ENCODE assay signal across 21 cellular contexts in genomic region chr2:69973335-69973735, GRCh38. TPM values are rescaled to one million over a fixed set of nuclear protein-coding genes. Genes with fewer than 3 reads are reported as not detected.
A peak's percentile ranks its signal among the peaks of the same experiment; 100 is the strongest.
DNase-seq lines count a peak whose midpoint lies in the region; ATAC-seq, FAIRE-seq and TF ChIP-seq lines count a peak whose summit lies in the region.
"Had no signal": no experiment of that assay in that cellular context is flagged by ENCODE, and none has a peak within 500 bp of the region (broad histone marks: within the 10 kb centered on the region; RNA-seq: fewer than 3 reads in every experiment).

No MANE protein-coding gene starts in this region.

- TF ChIP-seq POLR2A in HepG2 (IDR thresholded peaks at IDR 0.05; ENCODE audit: insufficient read depth in 1 of 2, low read depth in 2 of 2, low read length in 2 of 2) (no peak), right lobe of liver (IDR thresholded peaks at IDR 0.05) (no peak)

- H3K4me2 ChIP-seq in HepG2 (ENCODE audit: low read depth, low read length), result no peak overlapping the region
- H3K4me2 ChIP-seq: neural progenitor cell had no signal

- in situ Hi-C loops in HepG2 (cut with HindIII; ENCODE audit: extremely low pct_ligation_motif_present, low pct_unique_long_range_greater_than_20kb) (no loop called here), astrocyte of the spinal cord (cut with HindIII; ENCODE audit: low sequenced_read_pairs) (no loop called here)

- no peak for TF ChIP-seq CTCF in HepG2 (CRISPR knock-in tag; IDR thresholded peaks at IDR 0.05)
- no peak for TF ChIP-seq CTCF in right lobe of liver (IDR thresholded peaks at IDR 0.05)
- TF ChIP-seq CTCF in astrocyte of the spinal cord (IDR thresholded peaks at IDR 0.05; ENCODE audit: low read depth, low read length), result no peak

- CTCF ChIA-PET in HepG2 (lab: Yijun Ruan, JAX; ENCODE audit: low intra/inter-chr PET ratio, low total read pairs), result no interaction called here

- no peaks in the 10 kb centered on the region for H3K79me2 ChIP-seq in HepG2 (ENCODE audit: insufficient read depth, low read length)

- H3K27ac ChIP-seq in HepG2 (ENCODE audit: extremely low read length, insufficient read depth, low read length), result no peak overlapping the region
- no peak overlapping the region for H3K27ac ChIP-seq in right lobe of liver
- H3K27ac ChIP-seq: 22Rv1, neural progenitor cell, right atrium auricular region had no signal

- no TSS peak for BruUV-seq in HepG2 (replicated peaks; lab: Mats Ljungman, UMichigan)

- TF ChIP-seq EP300 in HepG2 (IDR thresholded peaks at IDR 0.05; ENCODE audit: low read depth in 2 of 2, low read length in 2 of 2) (no peak), HepG2 (CRISPR knock-in tag; IDR thresholded peaks at IDR 0.05; ENCODE audit: borderline replicate concordance) (no peak)

- ATAC-seq in HepG2 (no peak), right lobe of liver (no peak), GM18511 (IDR thresholded peaks at IDR 0.05; ENCODE audit: unreplicated experiment) (no peak), HG03354 (IDR thresholded peaks at IDR 0.05; ENCODE audit: poor library complexity, severe bottlenecking, unreplicated experiment) (no peak)
- ATAC-seq: effector memory CD8-positive, alpha-beta T cell had no signal

- DNase-seq in HepG2 (ENCODE audit: low spot score), result no peak
- no peak for DNase-seq in right lobe of liver
- DNase-seq in astrocyte of the spinal cord (ENCODE audit: low read depth, low spot score), result peak; percentile 8
- DNase-seq in inferior parietal cortex (ENCODE audit: extremely low spot score), result peak; percentile 3
- no peak for DNase-seq in SHP77 treated with DMSO at 0.1 percent for 48 hours (lab: John Stamatoyannopoulos, UW)
- DNase-seq in RCC 7860 (ENCODE audit: low spot score), result no peak
- DNase-seq: activated CD4-positive, alpha-beta T cell treated with anti-CD3 and anti-CD28 coated beads for 4 hours; activated CD8-positive, alpha-beta memory T cell treated with anti-CD3 and anti-CD28 coated beads, Interleukin-2, amount 50 U/mL, for 4 hours; caudate nucleus; effector memory CD8-positive, alpha-beta T cell; H9; immature natural killer cell; NCI-H1092 treated with DMSO at 0.1 percent for 48 hours; NCI-H2171 treated with DMSO at 0.1 percent for 48 hours; T-helper 2 cell had no signal

- H3K36me3 ChIP-seq in HepG2 (replicated peaks in 1 of 2; ENCODE audit: control insufficient read depth in 1 of 2, insufficient read depth in 2 of 2, low read length in 2 of 2) (no peaks in the 10 kb centered on the region), right lobe of liver (no peaks in the 10 kb centered on the region)
- H3K36me3 ChIP-seq: neural progenitor cell, right atrium auricular region had no signal

- no peak overlapping the region for H3K9ac ChIP-seq in HepG2 (ENCODE audit: insufficient read depth, low read depth, low read length)
- H3K9ac ChIP-seq: neural progenitor cell had no signal

- H3K4me3 ChIP-seq in HepG2 (replicated peaks in 1 of 3; ENCODE audit: insufficient read depth in 1 of 3, low read depth in 2 of 3, low read length in 3 of 3) (no peak overlapping the region), right lobe of liver (no peak overlapping the region), astrocyte of the spinal cord (ENCODE audit: low read depth, low read length) (no peak overlapping the region)
- H3K4me3 ChIP-seq: neural progenitor cell, right atrium auricular region had no signal

- no peak overlapping the region for H2AFZ ChIP-seq in HepG2 (ENCODE audit: low read length)
- H2AFZ ChIP-seq: neural progenitor cell had no signal

- no peak for TF ChIP-seq RAD21 in HepG2 (CRISPR knock-in tag; IDR thresholded peaks at IDR 0.05)

- intact Hi-C loops in HepG2 (cut with micrococcal nuclease; ENCODE audit: unreplicated experiment) (no loop called here), right lobe of liver (cut with DNase I) (no loop called here)

- FAIRE-seq in HepG2 (lab: Jason Lieb, UNC) (peak; percentile 66), RCC 7860 (lab: Jason Lieb, UNC) (no peak)
- FAIRE-seq: GM12892 had no signal

- H3K27me3 ChIP-seq in HepG2 (ENCODE audit: control insufficient read depth in 1 of 2, insufficient read depth in 2 of 2, low read length in 2 of 2), result no peaks in the 10 kb centered on the region
- no peaks in the 10 kb centered on the region for H3K27me3 ChIP-seq in right lobe of liver
- H3K27me3 ChIP-seq: neural progenitor cell, right atrium auricular region had no signal

- H3K4me1 ChIP-seq in HepG2 (ENCODE audit: insufficient read depth, low read length), result peaks cover 58% of the 10 kb centered on the region
- peaks cover 0 to 11% (median 0%) of the 10 kb centered on the region in 4 donors for H3K4me1 ChIP-seq in right lobe of liver
- H3K4me1 ChIP-seq: right atrium auricular region had no signal

- POLR2A ChIA-PET in HepG2 (lab: Yijun Ruan, JAX), result interaction anchor here (4.2 kb wide), 1 partner anchor 59 kb away, joined by 25 read pairs; the partner anchor contains the start of gene MXD1

- 17% methylated on average over 4 of the region's 4 CpGs for WGBS in HepG2 (ENCODE audit: low lambda C conversion rate)
- whole genome bisulfite sequencing in right lobe of liver (ENCODE audit: insufficient coverage, low coverage, low lambda C conversion rate, missing lambda C conversion rate), result 73% methylated on average over 4 of the region's 4 CpGs

- H3K9me3 ChIP-seq in HepG2 (ENCODE audit: low read length) (no peaks in the 10 kb centered on the region), right lobe of liver (no peaks in the 10 kb centered on the region)
- H3K9me3 ChIP-seq: right atrium auricular region had no signal

- H4K20me1 ChIP-seq in HepG2 (ENCODE audit: insufficient read depth, low read length), result no peaks in the 10 kb centered on the region

RNA-seq across cellular contexts. Expression of gene ASPRV1, which starts 11.9 kb away (rescaled TPM):
- total RNA-seq in HepG2 (2016; rRNA removed; fragmentation: Illumina TruSeq; extraction: Trizol) (0.40 and 0.42 TPM in 2 replicates), right lobe of liver (under 1 TPM; 0.31 to 0.98 (median 0.59) TPM)
- 0.18 TPM in 1 of 2 replicates, not detected in the other for total RNA-seq in HepG2 (2016; cell fraction: cytosol; rRNA removed; fragmentation: Illumina TruSeq; extraction: Trizol; ENCODE audit: low read depth)
- 0.32 and 0.40 TPM in 2 replicates for total RNA-seq in HepG2 (2016; cell fraction: insoluble cytoplasmic fraction; rRNA removed; fragmentation: Illumina TruSeq; extraction: Trizol)
- total RNA-seq in HepG2 (2016; cell fraction: membrane; rRNA removed; fragmentation: Illumina TruSeq; extraction: Trizol), result 0.28 and 0.34 TPM in 2 replicates
- total RNA-seq in HepG2 (2016; cell fraction: nucleus; rRNA removed; fragmentation: Illumina TruSeq; extraction: Trizol), result 0.47 and 0.50 TPM in 2 replicates
- 0.48 and 0.52 TPM in 2 replicates for polyA plus RNA-seq in HepG2 (2011; rRNA removed)
- polyA plus RNA-seq in HepG2 (2011; cell fraction: cytosol; rRNA removed), result 0.38 and 0.47 TPM in 2 replicates
- 1.1 and 1.8 TPM in 2 replicates for polyA plus RNA-seq in HepG2 (2011; cell fraction: nucleus; rRNA removed)
- 0.42 and 0.52 TPM in 2 replicates for polyA plus RNA-seq in HepG2 (2012)
- polyA plus RNA-seq in HepG2 (2016; cell fraction: cytosol; fragmentation: Illumina TruSeq; extraction: Trizol; ENCODE audit: low read depth), result 0.07 TPM in 1 of 2 replicates, not detected in the other
- polyA plus RNA-seq in HepG2 (2016; cell fraction: insoluble cytoplasmic fraction; fragmentation: Illumina TruSeq; extraction: Trizol; ENCODE audit: low read depth), result 0.32 and 0.34 TPM in 2 replicates
- 0.09 and 0.24 TPM in 2 replicates for polyA plus RNA-seq in HepG2 (2016; cell fraction: membrane; fragmentation: Illumina TruSeq; extraction: Trizol; ENCODE audit: low read depth)
- 0.92 and 1.1 TPM in 2 replicates for polyA plus RNA-seq in HepG2 (2016; cell fraction: nucleus; fragmentation: Illumina TruSeq; extraction: Trizol; ENCODE audit: insufficient read depth, low read depth)
- 0.14 and 0.48 TPM in 2 replicates for polyA minus RNA-seq in HepG2 (2011; rRNA and poly(A)+ RNA removed; ENCODE audit: low replicate concordance)
- 0.26 TPM in 1 of 2 replicates, not detected in the other for polyA minus RNA-seq in HepG2 (2011; cell fraction: cytosol; rRNA and poly(A)+ RNA removed)
- 0.50 and 0.52 TPM in 2 replicates for polyA minus RNA-seq in HepG2 (2011; cell fraction: nucleus; rRNA and poly(A)+ RNA removed)

RNA-seq across cellular contexts. Expression of gene MXD1, which starts 58.4 kb away (rescaled TPM):
- total RNA-seq in HepG2 (2016; rRNA removed; fragmentation: Illumina TruSeq; extraction: Trizol) (6.4 and 7.7 TPM in 2 replicates), right lobe of liver (10 to 100 TPM in 1 of 6 experiments, 1 to 10 TPM in 5; 3.5 to 13.1 (median 4.3) TPM)
- 0.61 and 2.0 TPM in 2 replicates for total RNA-seq in HepG2 (2016; cell fraction: cytosol; rRNA removed; fragmentation: Illumina TruSeq; extraction: Trizol; ENCODE audit: low read depth)
- 6.1 and 7.8 TPM in 2 replicates for total RNA-seq in HepG2 (2016; cell fraction: insoluble cytoplasmic fraction; rRNA removed; fragmentation: Illumina TruSeq; extraction: Trizol)
- 3.1 and 3.6 TPM in 2 replicates for total RNA-seq in HepG2 (2016; cell fraction: membrane; rRNA removed; fragmentation: Illumina TruSeq; extraction: Trizol)
- total RNA-seq in HepG2 (2016; cell fraction: nucleus; rRNA removed; fragmentation: Illumina TruSeq; extraction: Trizol), result 11.9 and 13.4 TPM in 2 replicates
- 12.0 and 14.9 TPM in 2 replicates for polyA plus RNA-seq in HepG2 (2011; rRNA removed)
- polyA plus RNA-seq in HepG2 (2011; cell fraction: cytosol; rRNA removed), result 5.2 and 7.3 TPM in 2 replicates
- 15.4 and 18.9 TPM in 2 replicates for polyA plus RNA-seq in HepG2 (2011; cell fraction: nucleus; rRNA removed)
- 6.1 and 8.3 TPM in 2 replicates for polyA plus RNA-seq in HepG2 (2012)
- polyA plus RNA-seq in HepG2 (2016; cell fraction: cytosol; fragmentation: Illumina TruSeq; extraction: Trizol; ENCODE audit: low read depth), result 0.19 and 0.38 TPM in 2 replicates
- 5.4 and 6.9 TPM in 2 replicates for polyA plus RNA-seq in HepG2 (2016; cell fraction: insoluble cytoplasmic fraction; fragmentation: Illumina TruSeq; extraction: Trizol; ENCODE audit: low read depth)
- 1.2 and 1.5 TPM in 2 replicates for polyA plus RNA-seq in HepG2 (2016; cell fraction: membrane; fragmentation: Illumina TruSeq; extraction: Trizol; ENCODE audit: low read depth)
- 14.2 and 17.0 TPM in 2 replicates for polyA plus RNA-seq in HepG2 (2016; cell fraction: nucleus; fragmentation: Illumina TruSeq; extraction: Trizol; ENCODE audit: insufficient read depth, low read depth)
- 5.8 and 5.9 TPM in 2 replicates for polyA minus RNA-seq in HepG2 (2011; rRNA and poly(A)+ RNA removed; ENCODE audit: low replicate concordance)
- polyA minus RNA-seq in HepG2 (2011; cell fraction: cytosol; rRNA and poly(A)+ RNA removed), result 7.4 and 8.8 TPM in 2 replicates
- 22.0 and 25.4 TPM in 2 replicates for polyA minus RNA-seq in HepG2 (2011; cell fraction: nucleus; rRNA and poly(A)+ RNA removed)

Comparison
In these comparisons a context has a peak if more than half of its experiments do, and no peak if none do; other contexts are left out.
1. DNase-seq: peak in astrocyte of the spinal cord (single experiment) and inferior parietal cortex (single experiment); none in HepG2 (single experiment), right lobe of liver (0 of 3), SHP77 treated with DMSO at 0.1 percent for 48 hours (single experiment) and RCC 7860 (single experiment).